ENCODE assay signal across 11 cellular contexts in genomic region chr12:28024231-28024995, GRCh38. TPM values are rescaled to one million over a fixed set of nuclear protein-coding genes. Genes with fewer than 3 reads are reported as not detected.
A peak's percentile ranks its signal among the peaks of the same experiment; 100 is the strongest.
DNase-seq lines count a peak whose midpoint lies in the region; ATAC-seq and TF ChIP-seq lines count a peak whose summit lies in the region.
"Had no signal": no experiment of that assay in that cellular context is flagged by ENCODE, and none has a peak within 500 bp of the region (broad histone marks: within the 10 kb centered on the region; RNA-seq: fewer than 3 reads in every experiment).

No MANE protein-coding gene starts in this region.

- no peak overlapping the region for H3K4me3 ChIP-seq in MM.1S (ENCODE audit: low read length)
- H3K4me3 ChIP-seq in choroid plexus epithelial cell (ENCODE audit: low read depth, low read length), result no peak overlapping the region
- H3K4me3 ChIP-seq in parathyroid adenoma (ENCODE audit: low read depth, low read length), result no peak overlapping the region

- TF ChIP-seq CTCF in MM.1S (IDR thresholded peaks at IDR 0.05; ENCODE audit: low read length) (no peak), choroid plexus epithelial cell (conservative IDR thresholded peaks at IDR 0.05; ENCODE audit: low read depth, low read length) (no peak), parathyroid adenoma (IDR thresholded peaks at IDR 0.05) (no peak)

- H3K79me2 ChIP-seq in MM.1S (ENCODE audit: low read length), result no peaks in the 10 kb centered on the region
- no peaks in the 10 kb centered on the region for H3K79me2 ChIP-seq in parathyroid adenoma

- no peaks in the 10 kb centered on the region for H3F3A ChIP-seq in MM.1S (ENCODE audit: insufficient read depth, low read length)

- H4K20me1 ChIP-seq in MM.1S (ENCODE audit: insufficient read depth, low read length), result no peaks in the 10 kb centered on the region

- H2AFZ ChIP-seq in MM.1S (ENCODE audit: low read length) (no peak overlapping the region), parathyroid adenoma (no peak overlapping the region)

- intact Hi-C loops in posterior vena cava (cut with DNase I), result no loop called here

- ATAC-seq in GM19023 (IDR thresholded peaks at IDR 0.05; ENCODE audit: unreplicated experiment), result no peak

- DNase-seq in EH (ENCODE audit: low read depth) (peak; percentile 87), MM.1S (peak; percentile 11), choroid plexus epithelial cell (ENCODE audit: low read depth) (peak; percentile 80), COLO829 (ENCODE audit: low spot score) (no peak), HuH-7.5 (ENCODE audit: low spot score) (no peak), posterior vena cava (ENCODE audit: low spot score) (no peak)
- DNase-seq: activated naive CD8-positive, alpha-beta T cell treated with anti-CD3 and anti-CD28 coated beads, Interleukin-2, amount 10 ng/mL, durations not matched to agents 7 days and 5 days; NCI-H2081; stimulated activated CD8-positive, alpha-beta memory T cell treated with anti-CD3 and anti-CD28 coated beads, Interleukin-4, amount 100 ng/mL, for 48 hours had no signal

- H3K4me1 ChIP-seq in MM.1S (ENCODE audit: low read length) (0 out of 2 replicates have a peak, but pooled peaks cover 7% of the 10 kb centered on the region), parathyroid adenoma (peaks cover 41% of the 10 kb centered on the region)

- no peaks in the 10 kb centered on the region for H3K9me3 ChIP-seq in MM.1S (replicated peaks; ENCODE audit: insufficient read depth, low read length)
- H3K9me3 ChIP-seq in parathyroid adenoma (ENCODE audit: control insufficient read depth, low read length), result no peaks in the 10 kb centered on the region

- H3K36me3 ChIP-seq in MM.1S (replicated peaks; ENCODE audit: insufficient read depth, low read length) (no peaks in the 10 kb centered on the region), parathyroid adenoma (ENCODE audit: control insufficient read depth, insufficient read depth, low read length) (no peaks in the 10 kb centered on the region)

- no peaks in the 10 kb centered on the region for H3K9me2 ChIP-seq in MM.1S (replicated peaks; ENCODE audit: insufficient read depth, low read length)

- no peak overlapping the region for H3K4me2 ChIP-seq in MM.1S (ENCODE audit: low read depth, low read length)
- no peak overlapping the region for H3K4me2 ChIP-seq in parathyroid adenoma (ENCODE audit: low read length)

- H3K9ac ChIP-seq in MM.1S (ENCODE audit: low read length) (no peak overlapping the region), parathyroid adenoma (no peak overlapping the region)

- H3K27me3 ChIP-seq in MM.1S (replicated peaks; ENCODE audit: insufficient read depth, low read length), result no peaks in the 10 kb centered on the region
- no peaks in the 10 kb centered on the region for H3K27me3 ChIP-seq in parathyroid adenoma (ENCODE audit: control insufficient read depth, insufficient read depth, low read length)

- H3K27ac ChIP-seq in MM.1S (ENCODE audit: low read length), result no peak overlapping the region
- peak overlapping the region; percentile 86 for H3K27ac ChIP-seq in parathyroid adenoma

RNA-seq across cellular contexts. Expression of gene PTHLH, which starts 51.9 kb away (rescaled TPM):
- 1 to 10 TPM; 1.8 to 2.1 TPM for total RNA-seq in posterior vena cava
- total RNA-seq: activated naive CD8-positive, alpha-beta T cell treated with anti-CD3 and anti-CD28 coated beads, Interleukin-2, amount 10 ng/mL, durations not matched to agents 7 days and 5 days had no signal

Comparison
In these comparisons a context has a peak if more than half of its experiments do, and no peak if none do; other contexts are left out.
1. DNase-seq: peak in EH (single experiment), MM.1S (single experiment) and choroid plexus epithelial cell (single experiment); none in COLO829 (single experiment), HuH-7.5 (single experiment) and posterior vena cava (single experiment).